In genomic region chr1:207958376-207959139, GRCh38 we compare ENCODE assay signal across 9 cellular contexts. TPM values are rescaled to one million over a fixed set of nuclear protein-coding genes. Genes with fewer than 3 reads are reported as not detected.
DNase-seq lines count a peak whose midpoint lies in the region; ATAC-seq and TF ChIP-seq lines count a peak whose summit lies in the region.
"Had no signal": no experiment of that assay in that cellular context is flagged by ENCODE, and none has a peak within 500 bp of the region (broad histone marks: within the 10 kb centered on the region; RNA-seq: fewer than 3 reads in every experiment).

No MANE protein-coding gene starts in this region.

- peak in 1 of 5 donors; percentile 8 for DNase-seq in CD8-positive, alpha-beta memory T cell
- no peak for DNase-seq in activated T-helper 1 cell treated with anti-CD3 and anti-CD28 coated beads, Interleukin-12 subunit alpha, Interleukin-12 subunit beta, Interleukin-2, Interleukin-4 antibody, amounts not matched to agents 30 ng/mL and 10 ng/mL and 1 ng/mL, durations not matched to agents 14 hours and 24 hours and 36 hours (ENCODE audit: low spot score)
- DNase-seq in right atrium auricular region (ENCODE audit: low spot score) (no peak), prostate gland (ENCODE audit: low spot score) (peak; percentile 29), foreskin keratinocyte (no peak), NCI-H187 (lab: John Stamatoyannopoulos, UW) (no peak), NCI-H510A treated with DMSO at 0.1 percent for 48 hours (lab: John Stamatoyannopoulos, UW) (no peak)

- TF ChIP-seq POLR2A in prostate gland (IDR thresholded peaks at IDR 0.05), result no peak

- peak in 1 of 2 donors; percentile 21 for TF ChIP-seq CTCF in right atrium auricular region (IDR thresholded peaks at IDR 0.05)
- TF ChIP-seq CTCF in prostate gland (IDR thresholded peaks at IDR 0.05), result no peak
- TF ChIP-seq CTCF in foreskin keratinocyte (conservative IDR thresholded peaks at IDR 0.05), result no peak

- H3K4me3 ChIP-seq in CD8-positive, alpha-beta memory T cell (ENCODE audit: low read length), result no peak overlapping the region
- H3K4me3 ChIP-seq in right atrium auricular region, result peak overlapping the region; percentile 36 to 57
- H3K4me3 ChIP-seq in prostate gland, result peak overlapping the region; percentile 31 to 41

- no peak overlapping the region for H3K27ac Mint-ChIP-seq in CD8-positive, alpha-beta memory T cell
- no peak overlapping the region for H3K27ac Mint-ChIP-seq in activated T-helper 1 cell treated with anti-CD3 and anti-CD28 coated beads, Interleukin-12 subunit alpha, Interleukin-12 subunit beta, Interleukin-2, Interleukin-4 antibody, amounts not matched to agents 30 ng/mL and 10 ng/mL and 1 ng/mL, durations not matched to agents 14 hours and 24 hours and 36 hours

- H3K4me1 ChIP-seq in CD8-positive, alpha-beta memory T cell (ENCODE audit: insufficient read depth, low read length), result no peaks in the 10 kb centered on the region
- H3K4me1 ChIP-seq in right atrium auricular region (peaks cover 0 to 60% of the 10 kb centered on the region in 2 donors), prostate gland (replicated peaks) (peaks cover 6% of the 10 kb centered on the region), foreskin keratinocyte (no peaks in the 10 kb centered on the region)

- peaks cover 20% of the 10 kb centered on the region for H3K27me3 ChIP-seq in CD8-positive, alpha-beta memory T cell (ENCODE audit: insufficient read depth, low read length, poor library complexity, severe bottlenecking)
- H3K27me3 ChIP-seq in right atrium auricular region (no peaks in the 10 kb centered on the region), prostate gland (replicated peaks; ENCODE audit: insufficient read depth) (no peaks in the 10 kb centered on the region), foreskin keratinocyte (peaks cover 5% of the 10 kb centered on the region)

- H3K9me3 Mint-ChIP-seq in CD8-positive, alpha-beta memory T cell, result no peaks in the 10 kb centered on the region
- no peaks in the 10 kb centered on the region for H3K9me3 Mint-ChIP-seq in activated T-helper 1 cell treated with anti-CD3 and anti-CD28 coated beads, Interleukin-12 subunit alpha, Interleukin-12 subunit beta, Interleukin-2, Interleukin-4 antibody, amounts not matched to agents 30 ng/mL and 10 ng/mL and 1 ng/mL, durations not matched to agents 14 hours and 24 hours and 36 hours

- H3K27me3 Mint-ChIP-seq in CD8-positive, alpha-beta memory T cell, result peaks cover 33 to 59% of the 10 kb centered on the region in 2 donors
- H3K27me3 Mint-ChIP-seq in activated T-helper 1 cell treated with anti-CD3 and anti-CD28 coated beads, Interleukin-12 subunit alpha, Interleukin-12 subunit beta, Interleukin-2, Interleukin-4 antibody, amounts not matched to agents 30 ng/mL and 10 ng/mL and 1 ng/mL, durations not matched to agents 14 hours and 24 hours and 36 hours (ENCODE audit: insufficient read depth), result peaks cover 51% of the 10 kb centered on the region

- H3K27ac ChIP-seq in CD8-positive, alpha-beta memory T cell (ENCODE audit: low read depth, low read length), result no peak overlapping the region
- H3K27ac ChIP-seq in right atrium auricular region (peak overlapping the region; percentile 92 to 96), prostate gland (peak overlapping the region; percentile 64 to 72), foreskin keratinocyte (no peak overlapping the region)

- peaks cover 8 to 22% (median 10%) of the 10 kb centered on the region in 3 donors for H3K4me1 Mint-ChIP-seq in CD8-positive, alpha-beta memory T cell
- peaks cover 11% of the 10 kb centered on the region for H3K4me1 Mint-ChIP-seq in activated T-helper 1 cell treated with anti-CD3 and anti-CD28 coated beads, Interleukin-12 subunit alpha, Interleukin-12 subunit beta, Interleukin-2, Interleukin-4 antibody, amounts not matched to agents 30 ng/mL and 10 ng/mL and 1 ng/mL, durations not matched to agents 14 hours and 24 hours and 36 hours (ENCODE audit: low read depth)

- WGBS in prostate gland, result 24% methylated on average over 24 of the region's 24 CpGs

- intact Hi-C loops in activated T-helper 1 cell treated with anti-CD3 and anti-CD28 coated beads, Interleukin-12 subunit alpha, Interleukin-12 subunit beta, Interleukin-2, Interleukin-4 antibody, amounts not matched to agents 30 ng/mL and 10 ng/mL and 1 ng/mL, durations not matched to agents 14 hours and 24 hours and 36 hours (cut with micrococcal nuclease), result no loop called here
- intact Hi-C loops in prostate gland (cut with DNase I), result no loop called here

- peak overlapping the region in 5 of 7 donors; percentile 20 to 81 (median 52) for H3K4me3 Mint-ChIP-seq in CD8-positive, alpha-beta memory T cell
- H3K4me3 Mint-ChIP-seq in activated T-helper 1 cell treated with anti-CD3 and anti-CD28 coated beads, Interleukin-12 subunit alpha, Interleukin-12 subunit beta, Interleukin-2, Interleukin-4 antibody, amounts not matched to agents 30 ng/mL and 10 ng/mL and 1 ng/mL, durations not matched to agents 14 hours and 24 hours and 36 hours, result peak overlapping the region; percentile 29

- CTCF ChIA-PET in CD8-positive, alpha-beta memory T cell (lab: Charles Lee), result interaction anchor here (1.1 to 2.1 kb wide), 3 partner anchors 12 to 161 kb away, joined by 3 to 12 read pairs (median 4); no protein-coding TSS in a partner anchor

- ATAC-seq in foreskin keratinocyte (no peak), HG02970 (IDR thresholded peaks at IDR 0.05; ENCODE audit: low FRiP score, unreplicated experiment) (no peak)

- POLR2A ChIA-PET in CD8-positive, alpha-beta memory T cell (lab: Charles Lee), result interaction anchor here (0.7 kb wide), 1 partner anchor 13 kb away, joined by 3 read pairs; no protein-coding TSS in a partner anchor

- H3K36me3 ChIP-seq in CD8-positive, alpha-beta memory T cell (ENCODE audit: insufficient read depth, low read length), result no peaks in the 10 kb centered on the region
- H3K36me3 ChIP-seq in right atrium auricular region (no peaks in the 10 kb centered on the region), prostate gland (no peaks in the 10 kb centered on the region)

- no peaks in the 10 kb centered on the region for H3K9me3 ChIP-seq in CD8-positive, alpha-beta memory T cell (ENCODE audit: low read length)
- H3K9me3 ChIP-seq in right atrium auricular region (no peaks in the 10 kb centered on the region), prostate gland (no peaks in the 10 kb centered on the region)

- H3K36me3 Mint-ChIP-seq in CD8-positive, alpha-beta memory T cell, result no peaks in the 10 kb centered on the region
- H3K36me3 Mint-ChIP-seq in activated T-helper 1 cell treated with anti-CD3 and anti-CD28 coated beads, Interleukin-12 subunit alpha, Interleukin-12 subunit beta, Interleukin-2, Interleukin-4 antibody, amounts not matched to agents 30 ng/mL and 10 ng/mL and 1 ng/mL, durations not matched to agents 14 hours and 24 hours and 36 hours (ENCODE audit: low read depth), result no peaks in the 10 kb centered on the region

RNA-seq across cellular contexts. Expression of gene CD34, which starts 47.6 kb away (rescaled TPM):
- not detected for total RNA-seq in CD8-positive, alpha-beta memory T cell
- not detected for polyA plus RNA-seq in CD8-positive, alpha-beta memory T cell
- not detected in 2 replicates for total RNA-seq in activated T-helper 1 cell treated with anti-CD3 and anti-CD28 coated beads, Interleukin-12 subunit alpha, Interleukin-12 subunit beta, Interleukin-2, Interleukin-4 antibody, amounts not matched to agents 30 ng/mL and 10 ng/mL and 1 ng/mL, durations not matched to agents 14 hours and 24 hours and 36 hours
- total RNA-seq in right atrium auricular region, result 10 to 100 TPM; 76.7 to 76.8 TPM
- 10 to 100 TPM in 1 of 2 donors, 1 to 10 TPM in 1; 9.8 to 47.7 TPM for total RNA-seq in prostate gland
- under 0.01 and 0.03 TPM in 2 replicates for total RNA-seq in foreskin keratinocyte
- polyA plus RNA-seq in foreskin keratinocyte, result 0.07 and 0.09 TPM in 2 replicates
- total RNA-seq: SK-MEL-5 had no signal

Comparison
In these comparisons a context has a peak if more than half of its experiments do, and no peak if none do; other contexts are left out.
1. H3K27ac ChIP-seq: peak in right atrium auricular region (2 of 2) and prostate gland (2 of 2); none in CD8-positive, alpha-beta memory T cell (single experiment) and foreskin keratinocyte (single experiment).
2. RNA of gene CD34, which starts 47.6 kb away (total RNA-seq): 76.7 to 76.8 TPM in right atrium auricular region and 9.8 to 47.7 TPM in prostate gland; not detected in CD8-positive, alpha-beta memory T cell, not detected in activated T-helper 1 cell treated with anti-CD3 and anti-CD28 coated beads, Interleukin-12 subunit alpha, Interleukin-12 subunit beta, Interleukin-2, Interleukin-4 antibody, amounts not matched to agents 30 ng/mL and 10 ng/mL and 1 ng/mL, durations not matched to agents 14 hours and 24 hours and 36 hours and under 0.01 to 0.03 TPM in foreskin keratinocyte; every median in the first group is over 10 times any median in the second.